In the genomic region with DNA sequence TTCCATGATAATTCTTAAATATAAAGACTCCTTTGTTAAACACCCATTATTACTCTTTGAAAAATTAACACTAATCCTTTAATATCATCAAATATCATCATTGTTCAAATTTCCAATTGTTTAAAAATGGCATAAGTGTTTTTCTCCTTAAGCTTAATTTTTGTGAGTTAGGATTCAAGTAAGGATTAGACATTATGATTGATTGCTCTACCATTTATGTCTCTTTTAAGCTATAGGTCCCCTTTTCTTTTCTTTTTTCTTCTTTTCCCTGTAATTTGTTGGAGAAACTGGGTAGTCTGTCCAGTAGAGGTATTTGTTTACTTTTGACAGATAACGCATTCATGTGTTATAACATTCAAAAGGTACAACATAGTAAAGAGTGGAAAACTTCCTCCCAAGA, we compare ENCODE assay signal across 24 cellular contexts. TPM values are rescaled to one million over a fixed set of nuclear protein-coding genes. Genes with fewer than 3 reads are reported as not detected.
DNase-seq lines count a peak whose midpoint lies in the region; ATAC-seq and TF ChIP-seq lines count a peak whose summit lies in the region.
"Had no signal": no experiment of that assay in that cellular context is flagged by ENCODE, and none has a peak within 500 bp of the region (broad histone marks: within the 10 kb centered on the region; RNA-seq: fewer than 3 reads in every experiment).

No MANE protein-coding gene starts in this region.

- H3K79me1 ChIP-seq in mesenchymal stem cell (replicated peaks; ENCODE audit: low read length, poor library complexity, severe bottlenecking), result peaks cover 36% of the 10 kb centered on the region

- DNase-seq in Calu3 (no peak), adrenal gland (no peak), mesenchymal stem cell (no peak), stomach (no peak), Ammon's horn (ENCODE audit: low spot score) (no peak), omental fat pad (ENCODE audit: low spot score) (no peak), LoVo (ENCODE audit: low spot score) (no peak)
- DNase-seq in activated naive CD4-positive, alpha-beta T cell treated with anti-CD3 and anti-CD28 coated beads for 36 hours, result no peak
- DNase-seq: activated CD4-positive, alpha-beta T cell treated with anti-CD3 and anti-CD28 coated beads for 36 hours; activated T-cell treated with anti-CD3 and anti-CD28 coated beads for 4 hours; Caco-2; DMS79 treated with DMSO at 0.1 percent for 48 hours; GF-D8; H9; islet precursor cell; KG1; NCI-H1417 treated with DMSO at 0.1 percent for 48 hours; NCI-H774; stimulated activated naive CD8-positive, alpha-beta T cell treated with anti-CD3 and anti-CD28 coated beads, Interleukin-15, amount 100 ng/mL, for 72 hours had no signal

- H3K27me3 ChIP-seq in adrenal gland, result no peaks in the 10 kb centered on the region
- no peaks in the 10 kb centered on the region for H3K27me3 ChIP-seq in mesenchymal stem cell (ENCODE audit: control insufficient read depth in 1 of 2, insufficient read depth in 1 of 2, low read length in 2 of 2)
- no peaks in the 10 kb centered on the region for H3K27me3 ChIP-seq in stomach
- H3K27me3 ChIP-seq: upper lobe of left lung had no signal

- H3K36me3 ChIP-seq in adrenal gland (replicated peaks in 1 of 2) (peaks cover 0 to 4% of the 10 kb centered on the region in 2 donors), mesenchymal stem cell (ENCODE audit: control insufficient read depth in 1 of 2, insufficient read depth in 2 of 2, low read depth in 1 of 2, low read length in 2 of 2) (peaks cover 0 to 37% of the 10 kb centered on the region in 2 experiments), stomach (peaks cover 0 to 17% (median 3%) of the 10 kb centered on the region in 4 donors)
- H3K36me3 ChIP-seq: upper lobe of left lung had no signal

- no peak overlapping the region for H3K4ac ChIP-seq in mesenchymal stem cell (ENCODE audit: low read depth in 1 of 2, low read length in 2 of 2)

- peak overlapping the region; percentile 52 for H3K27ac Mint-ChIP-seq in Calu3 (ENCODE audit: unreplicated experiment)
- no peak overlapping the region for H3K27ac Mint-ChIP-seq in activated naive CD4-positive, alpha-beta T cell treated with anti-CD3 and anti-CD28 coated beads for 36 hours
- H3K27ac Mint-ChIP-seq: activated CD4-positive, alpha-beta T cell treated with anti-CD3 and anti-CD28 coated beads for 36 hours; activated naive CD8-positive, alpha-beta T cell; stimulated activated naive CD8-positive, alpha-beta T cell treated with anti-CD3 and anti-CD28 coated beads, Interleukin-15, amount 100 ng/mL, for 72 hours; T-helper 1 cell treated with Interleukin-12 subunit alpha and Interleukin-12 subunit beta and Interleukin-4 antibody, amounts not matched to agents 30 μg/mL and 1 μg/mL, for 36 hours had no signal

- no peaks in the 10 kb centered on the region for H3K27me3 Mint-ChIP-seq in Calu3 (ENCODE audit: unreplicated experiment)
- H3K27me3 Mint-ChIP-seq in activated naive CD4-positive, alpha-beta T cell treated with anti-CD3 and anti-CD28 coated beads for 36 hours (ENCODE audit: low read depth), result no peaks in the 10 kb centered on the region
- H3K27me3 Mint-ChIP-seq: activated CD4-positive, alpha-beta T cell treated with anti-CD3 and anti-CD28 coated beads for 36 hours; activated naive CD8-positive, alpha-beta T cell; stimulated activated naive CD8-positive, alpha-beta T cell treated with anti-CD3 and anti-CD28 coated beads, Interleukin-15, amount 100 ng/mL, for 72 hours had no signal

- intact Hi-C loops in Calu3 (cut with micrococcal nuclease; ENCODE audit: unreplicated experiment) (no loop called here), adrenal gland (cut with DNase I) (no loop called here), stomach (cut with DNase I; ENCODE audit: low total_unique reads) (no loop called here)
- intact Hi-C loops in activated naive CD4-positive, alpha-beta T cell treated with anti-CD3 and anti-CD28 coated beads for 36 hours (cut with micrococcal nuclease), result no loop called here

- no peak overlapping the region for H2BK5ac ChIP-seq in mesenchymal stem cell (ENCODE audit: low read depth, low read length, poor library complexity, severe bottlenecking)

- TF ChIP-seq POLR2A in adrenal gland (IDR thresholded peaks at IDR 0.05) (no peak), stomach (IDR thresholded peaks at IDR 0.05) (no peak)

- no peaks in the 10 kb centered on the region for H3K9me3 Mint-ChIP-seq in Calu3 (ENCODE audit: low read depth, unreplicated experiment)
- no peaks in the 10 kb centered on the region for H3K9me3 Mint-ChIP-seq in activated naive CD4-positive, alpha-beta T cell treated with anti-CD3 and anti-CD28 coated beads for 36 hours
- H3K9me3 Mint-ChIP-seq: H9; nephron; stimulated activated naive CD8-positive, alpha-beta T cell treated with anti-CD3 and anti-CD28 coated beads, Interleukin-15, amount 100 ng/mL, for 72 hours; T-helper 1 cell treated with Interleukin-12 subunit alpha and Interleukin-12 subunit beta and Interleukin-4 antibody, amounts not matched to agents 30 μg/mL and 1 μg/mL, for 36 hours had no signal

- H3K4me1 ChIP-seq in adrenal gland (replicated peaks in 1 of 2), result peaks cover 65 to 87% of the 10 kb centered on the region in 2 donors
- peaks cover 7% of the 10 kb centered on the region for H3K4me1 ChIP-seq in mesenchymal stem cell (ENCODE audit: control insufficient read depth, insufficient read depth, low read depth, low read length)
- peaks cover 74 to 99% (median 86%) of the 10 kb centered on the region in 4 donors for H3K4me1 ChIP-seq in stomach
- H3K4me1 ChIP-seq: parathyroid adenoma had no signal

- H4K91ac ChIP-seq in mesenchymal stem cell (ENCODE audit: low read length), result no peak overlapping the region

- H3K4me3 Mint-ChIP-seq in Calu3 (ENCODE audit: low read depth, unreplicated experiment), result no peak overlapping the region
- no peak overlapping the region for H3K4me3 Mint-ChIP-seq in activated naive CD4-positive, alpha-beta T cell treated with anti-CD3 and anti-CD28 coated beads for 36 hours
- H3K4me3 Mint-ChIP-seq: activated CD4-positive, alpha-beta T cell treated with anti-CD3 and anti-CD28 coated beads for 36 hours; activated naive CD8-positive, alpha-beta T cell; H9; nephron; stimulated activated naive CD8-positive, alpha-beta T cell treated with anti-CD3 and anti-CD28 coated beads, Interleukin-15, amount 100 ng/mL, for 72 hours; T-helper 1 cell treated with Interleukin-12 subunit alpha and Interleukin-12 subunit beta and Interleukin-4 antibody, amounts not matched to agents 30 μg/mL and 1 μg/mL, for 36 hours had no signal

- CTCF ChIA-PET in Calu3 (lab: Charles Lee), result interaction anchor here (1.0 to 1.4 kb wide), 3 partner anchors 9 to 45 kb away, joined by 3 to 8 read pairs (median 3); partner anchors contain the start of gene ABHD2
- CTCF ChIA-PET in activated naive CD4-positive, alpha-beta T cell treated with anti-CD3 and anti-CD28 coated beads for 36 hours (lab: Charles Lee), result interaction anchor here (2.9 to 3.7 kb wide), 2 partner anchors 32 to 40 kb away, joined by 14 to 20 read pairs; no protein-coding TSS in a partner anchor

- H3K9ac ChIP-seq in mesenchymal stem cell (ENCODE audit: low read length), result peak overlapping the region; percentile 28
- H3K9ac ChIP-seq: parathyroid adenoma had no signal

- H3K4me3 ChIP-seq in adrenal gland, result no peak overlapping the region
- H3K4me3 ChIP-seq in mesenchymal stem cell (ENCODE audit: insufficient read depth in 1 of 2, low read depth in 1 of 2, low read length in 2 of 2), result no peak overlapping the region
- no peak overlapping the region for H3K4me3 ChIP-seq in stomach
- H3K4me3 ChIP-seq: upper lobe of left lung had no signal

- H3K27ac ChIP-seq in adrenal gland (peak overlapping the region; percentile 5 to 96 (median 75)), mesenchymal stem cell (ENCODE audit: low read length, poor library complexity, severe bottlenecking) (no peak overlapping the region), stomach (peak overlapping the region in 4 of 5 donors; percentile 11 to 95 (median 93))
- H3K27ac ChIP-seq: parathyroid adenoma had no signal

- H2AFZ ChIP-seq in mesenchymal stem cell (ENCODE audit: low read depth, low read length), result no peak overlapping the region
- H2AFZ ChIP-seq: parathyroid adenoma had no signal

- H3K4me1 Mint-ChIP-seq in Calu3 (ENCODE audit: low read depth, unreplicated experiment), result peaks cover 62% of the 10 kb centered on the region
- H3K4me1 Mint-ChIP-seq in activated naive CD4-positive, alpha-beta T cell treated with anti-CD3 and anti-CD28 coated beads for 36 hours (ENCODE audit: low read depth), result peaks cover 45% of the 10 kb centered on the region

- no peak for ATAC-seq in omental fat pad (ENCODE audit: low FRiP score)
- ATAC-seq: activated CD4-positive, alpha-beta T cell treated with anti-CD3 and anti-CD28 coated beads for 36 hours; stimulated activated naive CD8-positive, alpha-beta T cell treated with anti-CD3 and anti-CD28 coated beads, Interleukin-15, amount 100 ng/mL, for 72 hours had no signal

- no peak for TF ChIP-seq EP300 in stomach (IDR thresholded peaks at IDR 0.05)

- TF ChIP-seq CTCF in Calu3 (IDR thresholded peaks at IDR 0.05; ENCODE audit: unreplicated experiment) (no peak), adrenal gland (IDR thresholded peaks at IDR 0.05) (no peak), stomach (IDR thresholded peaks at IDR 0.05) (no peak), omental fat pad (IDR thresholded peaks at IDR 0.05) (no peak)

- H2AK5ac ChIP-seq in mesenchymal stem cell (ENCODE audit: low read length, severe bottlenecking), result no peak overlapping the region

- BruUV-seq in Calu3 (replicated peaks; lab: Mats Ljungman, UMichigan), result no TSS peak

- H2BK15ac ChIP-seq in mesenchymal stem cell (ENCODE audit: low read depth, poor library complexity, severe bottlenecking), result no peak overlapping the region

- H3K14ac ChIP-seq in mesenchymal stem cell (ENCODE audit: low read length in 2 of 2), result no peak overlapping the region

- H3K36me3 Mint-ChIP-seq in Calu3 (ENCODE audit: insufficient read depth, unreplicated experiment), result peaks cover 68% of the 10 kb centered on the region
- H3K36me3 Mint-ChIP-seq in activated naive CD4-positive, alpha-beta T cell treated with anti-CD3 and anti-CD28 coated beads for 36 hours (ENCODE audit: low read depth), result peaks cover 20% of the 10 kb centered on the region

- no peak overlapping the region for H2BK12ac ChIP-seq in mesenchymal stem cell (ENCODE audit: low read length in 2 of 2)

- H3K9me3 ChIP-seq in adrenal gland (replicated peaks in 1 of 3), result no peaks in the 10 kb centered on the region
- H3K9me3 ChIP-seq in mesenchymal stem cell (ENCODE audit: control insufficient read depth, low read length), result no peaks in the 10 kb centered on the region
- H3K9me3 ChIP-seq in stomach, result no peaks in the 10 kb centered on the region
- H3K9me3 ChIP-seq: Caco-2, upper lobe of left lung had no signal

- H2BK120ac ChIP-seq in mesenchymal stem cell (ENCODE audit: low read depth, low read length), result no peak overlapping the region

- WGBS in adrenal gland, 4 donors, result 80 to 94% (median 82%) methylated on average over 1 of the region's 1 CpG
- WGBS in mesenchymal stem cell, result no CpG with 5 or more reads among the region's 1 CpG
- WGBS in stomach, 5 donors, result 23 to 71% (median 46%) methylated on average over 1 of the region's 1 CpG

- H3K18ac ChIP-seq in mesenchymal stem cell (ENCODE audit: low read depth in 1 of 2, low read length in 2 of 2), result no peak overlapping the region

- no peak overlapping the region for H3K23ac ChIP-seq in mesenchymal stem cell (ENCODE audit: low read length in 2 of 2)

- H4K8ac ChIP-seq in mesenchymal stem cell (ENCODE audit: low read length), result no peak overlapping the region

- H3K4me2 ChIP-seq in mesenchymal stem cell (ENCODE audit: low read length, poor library complexity, severe bottlenecking), result no peak overlapping the region

RNA-seq across cellular contexts. Expression of gene ABHD2, which starts 9.1 kb away (rescaled TPM):
- total RNA-seq in Calu3 (2022), result 300 and 353 TPM in 2 replicates
- 100 to 1,000 TPM; 116 to 316 (median 173) TPM for total RNA-seq in adrenal gland
- 10 to 100 TPM in 1 of 3 donors, 1 to 10 TPM in 2; 5.6 to 71.0 (median 9.7) TPM for polyA plus RNA-seq in adrenal gland
- 12.5 TPM for polyA plus RNA-seq in mesenchymal stem cell (2013, experiment 1 of 2)
- 12.4 TPM for polyA plus RNA-seq in mesenchymal stem cell (2013, experiment 2 of 2)
- total RNA-seq in stomach, result 100 to 1,000 TPM in 4 of 5 donors, 10 to 100 TPM in 1; 16.5 to 192 (median 148) TPM
- polyA plus RNA-seq in stomach, result 10 to 100 TPM in 1 of 3 donors, 1 to 10 TPM in 2; 5.1 to 16.9 (median 8.9) TPM
- 10 to 100 TPM; 57.2 to 64.9 TPM for total RNA-seq in activated naive CD4-positive, alpha-beta T cell treated with anti-CD3 and anti-CD28 coated beads for 36 hours
- 100 to 1,000 TPM in 1 of 4 donors, 10 to 100 TPM in 3; 53.3 to 110 (median 68.6) TPM for total RNA-seq in omental fat pad
